In the genomic region with DNA sequence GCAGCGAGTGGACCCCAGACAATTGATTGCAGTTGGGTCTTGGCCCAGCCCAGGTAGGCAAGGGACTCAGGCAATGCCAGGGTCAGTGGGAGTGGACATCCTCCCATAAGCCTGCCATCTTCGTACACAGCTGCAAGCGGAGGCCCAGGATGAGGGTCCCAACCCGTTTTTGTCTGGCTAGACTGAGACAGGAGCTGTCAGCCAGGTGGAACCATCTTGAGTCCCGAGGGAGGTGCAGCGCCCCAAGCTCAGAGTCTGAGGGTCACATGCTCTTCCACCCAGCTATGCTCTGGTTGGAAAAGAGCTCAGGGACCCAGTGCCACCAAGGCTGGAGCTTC, we compare ENCODE assay signal across 9 cellular contexts. TPM values are rescaled to one million over a fixed set of nuclear protein-coding genes. Genes with fewer than 3 reads are reported as not detected.
DNase-seq lines count a peak whose midpoint lies in the region; ATAC-seq and TF ChIP-seq lines count a peak whose summit lies in the region.
"Had no signal": no experiment of that assay in that cellular context is flagged by ENCODE, and none has a peak within 500 bp of the region (broad histone marks: within the 10 kb centered on the region; RNA-seq: fewer than 3 reads in every experiment).

No MANE protein-coding gene starts in this region.

- H3K27ac Mint-ChIP-seq in nephron = peak overlapping the region; percentile 84 to 95 (median 89)
- H3K27ac Mint-ChIP-seq in activated T-helper 2 cell treated with anti-CD3 and anti-CD28 coated beads, Interferon-gamma antibody, Interleukin-2, Interleukin-4, amounts not matched to agents 10 μg/mL and 5 μg/mL and 100 μg/mL, durations not matched to agents 14 hours and 24 hours and 36 hours = no peak overlapping the region

- H3K36me3 ChIP-seq in heart right ventricle (peaks cover 0 to under 1% (median 0%) of the 10 kb centered on the region in 9 donors), body of pancreas (replicated peaks in 1 of 2; ENCODE audit: insufficient read depth in 1 of 2, low read depth in 2 of 2) (no peaks in the 10 kb centered on the region)
- H3K36me3 ChIP-seq: SJSA1 had no signal

- TF ChIP-seq CTCF in heart right ventricle (IDR thresholded peaks at IDR 0.05) (no peak), body of pancreas (IDR thresholded peaks at IDR 0.05) (no peak), nephron (IDR thresholded peaks at IDR 0.05; ENCODE audit: unreplicated experiment in 3 of 3) (no peak)

- no peaks in the 10 kb centered on the region for H3K9me3 Mint-ChIP-seq in nephron
- no peaks in the 10 kb centered on the region for H3K9me3 Mint-ChIP-seq in activated T-helper 2 cell treated with anti-CD3 and anti-CD28 coated beads, Interferon-gamma antibody, Interleukin-2, Interleukin-4, amounts not matched to agents 10 μg/mL and 5 μg/mL and 100 μg/mL, durations not matched to agents 14 hours and 24 hours and 36 hours

- H3K27ac ChIP-seq in heart right ventricle (peak overlapping the region; percentile 51 to 92 (median 84)), body of pancreas (peak overlapping the region; percentile 65 to 81 (median 73))
- H3K27ac ChIP-seq: SJSA1 had no signal

- H3K27me3 ChIP-seq in heart right ventricle (no peaks in the 10 kb centered on the region), body of pancreas (no peaks in the 10 kb centered on the region)
- H3K27me3 ChIP-seq: SJSA1 had no signal

- peaks cover 28 to 63% (median 48%) of the 10 kb centered on the region in 9 donors for H3K4me1 ChIP-seq in heart right ventricle
- H3K4me1 ChIP-seq in body of pancreas = peaks cover 30% of the 10 kb centered on the region

- ATAC-seq in heart right ventricle (peak in 4 of 8 donors; percentile 0 to 18 (median 2)), Right ventricle myocardium inferior (no peak), body of pancreas (no peak)

- 56 to 62% methylated on average over 6 of the region's 6 CpGs for whole genome bisulfite sequencing in heart right ventricle, 2 donors
- WGBS in body of pancreas, 2 donors = 0 to 54% methylated on average over 1 to 6 of the region's 6 CpGs

- peaks cover 34% of the 10 kb centered on the region for H3K4me1 Mint-ChIP-seq in nephron
- peaks cover 2% of the 10 kb centered on the region for H3K4me1 Mint-ChIP-seq in activated T-helper 2 cell treated with anti-CD3 and anti-CD28 coated beads, Interferon-gamma antibody, Interleukin-2, Interleukin-4, amounts not matched to agents 10 μg/mL and 5 μg/mL and 100 μg/mL, durations not matched to agents 14 hours and 24 hours and 36 hours (ENCODE audit: low read depth)

- no peaks in the 10 kb centered on the region for H3K27me3 Mint-ChIP-seq in nephron (ENCODE audit: low read depth)
- H3K27me3 Mint-ChIP-seq in activated T-helper 2 cell treated with anti-CD3 and anti-CD28 coated beads, Interferon-gamma antibody, Interleukin-2, Interleukin-4, amounts not matched to agents 10 μg/mL and 5 μg/mL and 100 μg/mL, durations not matched to agents 14 hours and 24 hours and 36 hours (ENCODE audit: low read depth) = no peaks in the 10 kb centered on the region

- H3K4me3 ChIP-seq in heart right ventricle (peak overlapping the region in 6 of 10 donors; percentile 0 to 27 (median 3)), body of pancreas (no peak overlapping the region)
- H3K4me3 ChIP-seq: SJSA1 had no signal

- intact Hi-C loops in heart right ventricle (cut with DNase I) = loop anchor here in 3 of 10 donors (5.0 kb wide), 2 partner anchors 52 to 158 kb away; partner anchors contain the start of genes NCKIPSD (in 2 of the 3) and SLC25A20 (in 1 of the 3)
- intact Hi-C loops in Right ventricle myocardium inferior (cut with DNase I) = no loop called here
- intact Hi-C loops in body of pancreas (cut with DNase I) = no loop called here
- intact Hi-C loops in activated T-helper 2 cell treated with anti-CD3 and anti-CD28 coated beads, Interferon-gamma antibody, Interleukin-2, Interleukin-4, amounts not matched to agents 10 μg/mL and 5 μg/mL and 100 μg/mL, durations not matched to agents 14 hours and 24 hours and 36 hours (cut with micrococcal nuclease) = no loop called here

- no peak for TF ChIP-seq POLR2A in body of pancreas (IDR thresholded peaks at IDR 0.05)

- no peaks in the 10 kb centered on the region for H3K9me3 ChIP-seq in heart right ventricle
- no peaks in the 10 kb centered on the region for H3K9me3 ChIP-seq in body of pancreas
- H3K9me3 ChIP-seq: SJSA1 had no signal

- no peaks in the 10 kb centered on the region for H3K36me3 Mint-ChIP-seq in nephron (ENCODE audit: low read depth)
- no peaks in the 10 kb centered on the region for H3K36me3 Mint-ChIP-seq in activated T-helper 2 cell treated with anti-CD3 and anti-CD28 coated beads, Interferon-gamma antibody, Interleukin-2, Interleukin-4, amounts not matched to agents 10 μg/mL and 5 μg/mL and 100 μg/mL, durations not matched to agents 14 hours and 24 hours and 36 hours (ENCODE audit: low read depth)

- no peak overlapping the region for H3K4me3 Mint-ChIP-seq in nephron
- no peak overlapping the region for H3K4me3 Mint-ChIP-seq in activated T-helper 2 cell treated with anti-CD3 and anti-CD28 coated beads, Interferon-gamma antibody, Interleukin-2, Interleukin-4, amounts not matched to agents 10 μg/mL and 5 μg/mL and 100 μg/mL, durations not matched to agents 14 hours and 24 hours and 36 hours (ENCODE audit: low read depth)

- DNase-seq in heart right ventricle = peak in 1 of 2 donors; percentile 17
- no peak for DNase-seq in Right ventricle myocardium inferior (ENCODE audit: missing footprints)
- no peak for DNase-seq in body of pancreas
- DNase-seq in NCI-H345 treated with DMSO at 0.1 percent for 48 hours (lab: John Stamatoyannopoulos, UW; ENCODE audit: unreplicated experiment) = no peak
- DNase-seq in ecto neural progenitor cell (ENCODE audit: low spot score) = no peak
- DNase-seq in T-helper 2 cell = no peak
- no peak for DNase-seq in activated T-helper 2 cell treated with anti-CD3 and anti-CD28 coated beads, Interferon-gamma antibody, Interleukin-2, Interleukin-4, amounts not matched to agents 10 μg/mL and 5 μg/mL and 100 μg/mL, durations not matched to agents 14 hours and 24 hours and 36 hours (ENCODE audit: low spot score)

RNA-seq across cellular contexts. Expression of gene IP6K2, which starts 22.6 kb away (rescaled TPM):
- total RNA-seq in heart right ventricle (10 to 100 TPM; 16.7 to 28.9 (median 19.5) TPM), Right ventricle myocardium inferior (29.3 TPM), body of pancreas (100 to 1,000 TPM in 1 of 2 donors, 10 to 100 TPM in 1; 67.5 to 138 TPM)
- polyA plus RNA-seq in heart right ventricle = 10 to 100 TPM; 40.4 to 81.7 TPM
- 65.4 and 68.2 TPM in 2 replicates for total RNA-seq in activated T-helper 2 cell treated with anti-CD3 and anti-CD28 coated beads, Interferon-gamma antibody, Interleukin-2, Interleukin-4, amounts not matched to agents 10 μg/mL and 5 μg/mL and 100 μg/mL, durations not matched to agents 14 hours and 24 hours and 36 hours

RNA-seq across cellular contexts. Expression of gene NCKIPSD, which starts 53.9 kb away (rescaled TPM):
- total RNA-seq in heart right ventricle (10 to 100 TPM in 9 of 10 donors, 1 to 10 TPM in 1; 9.4 to 21.1 (median 15.1) TPM), Right ventricle myocardium inferior (15.4 TPM), body of pancreas (10 to 100 TPM; 16.6 to 22.1 TPM)
- 10 to 100 TPM; 13.0 to 14.3 TPM for polyA plus RNA-seq in heart right ventricle
- total RNA-seq in activated T-helper 2 cell treated with anti-CD3 and anti-CD28 coated beads, Interferon-gamma antibody, Interleukin-2, Interleukin-4, amounts not matched to agents 10 μg/mL and 5 μg/mL and 100 μg/mL, durations not matched to agents 14 hours and 24 hours and 36 hours = 49.8 and 51.4 TPM in 2 replicates

Comparison
In these comparisons a context has a peak if more than half of its experiments do, and no peak if none do; other contexts are left out.
1. H3K4me3 ChIP-seq: peak in heart right ventricle (6 of 10); none in body of pancreas (0 of 2).